In the genomic region with DNA sequence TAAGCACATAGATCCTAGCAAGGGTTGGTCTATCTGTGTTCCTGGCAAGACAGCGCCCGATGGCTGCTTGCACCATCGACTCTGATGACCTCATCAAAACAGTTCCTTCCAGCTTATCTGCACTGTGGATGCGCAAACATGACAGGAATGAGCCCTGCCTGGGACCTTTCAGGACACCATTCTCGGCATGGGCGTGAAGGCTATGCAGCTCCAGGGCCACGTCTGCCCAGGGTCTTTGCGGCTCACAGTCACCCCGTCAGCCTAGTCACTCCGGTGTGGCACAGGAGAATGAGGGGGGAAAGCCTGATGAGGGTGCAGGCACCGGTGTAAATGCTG, we compare ENCODE assay signal across 17 cellular contexts.
DNase-seq lines count a peak whose midpoint lies in the region; ATAC-seq, FAIRE-seq and TF ChIP-seq lines count a peak whose summit lies in the region.
"Had no signal": no experiment of that assay in that cellular context is flagged by ENCODE, and none has a peak within 500 bp of the region (broad histone marks: within the 10 kb centered on the region; RNA-seq: fewer than 3 reads in every experiment).

No MANE protein-coding gene starts in this region.

- H3K27me3 ChIP-seq in bronchial epithelial cell (ENCODE audit: control insufficient read depth, insufficient read depth, low read length) (no peaks in the 10 kb centered on the region), right atrium auricular region (no peaks in the 10 kb centered on the region)

- H3K4me3 ChIP-seq in bronchial epithelial cell (ENCODE audit: low read depth, low read length) (no peak overlapping the region), right atrium auricular region (no peak overlapping the region)
- H3K4me3 ChIP-seq: prostate gland had no signal

- no peak for FAIRE-seq in bronchial epithelial cell (lab: Jason Lieb, UNC)
- FAIRE-seq: endothelial cell of umbilical vein had no signal

- no peaks in the 10 kb centered on the region for H3K4me1 Mint-ChIP-seq in osteocyte (ENCODE audit: unreplicated experiment)
- H3K4me1 Mint-ChIP-seq: naive thymus-derived CD4-positive, alpha-beta T cell had no signal

- H3K4me3 Mint-ChIP-seq in osteocyte (ENCODE audit: unreplicated experiment), result no peak overlapping the region
- H3K4me3 Mint-ChIP-seq: naive thymus-derived CD4-positive, alpha-beta T cell; T-helper 1 cell treated with Interleukin-12 subunit alpha and Interleukin-12 subunit beta and Interleukin-4 antibody, amounts not matched to agents 30 μg/mL and 1 μg/mL, for 36 hours had no signal

- ATAC-seq in GM19455 (IDR thresholded peaks at IDR 0.05; ENCODE audit: unreplicated experiment), result no peak
- ATAC-seq: activated CD4-positive, CD25-positive, alpha-beta regulatory T cell treated with anti-CD3 and anti-CD28 coated beads, Interleukin-2, amount 50 U/mL, for 24 hours; activated naive CD4-positive, alpha-beta T cell treated with anti-CD3 and anti-CD28 coated beads, Interleukin-2, amount 50 U/mL, for 72 hours; naive thymus-derived CD4-positive, alpha-beta T cell had no signal

- DNase-seq in AG20443 (ENCODE audit: low spot score) (peak; percentile 91), bronchial epithelial cell (ENCODE audit: low read depth) (peak; percentile 35), right atrium auricular region (ENCODE audit: low spot score) (peak; percentile 89), osteocyte (ENCODE audit: extremely low spot score, unreplicated experiment) (peak; percentile 72), NCI-H748 treated with DMSO at 0.1 percent for 48 hours (lab: John Stamatoyannopoulos, UW) (no peak), DMS53 (lab: John Stamatoyannopoulos, UW) (no peak), NCI-H146 treated with DMSO at 0.1 percent for 48 hours (lab: John Stamatoyannopoulos, UW; ENCODE audit: unreplicated experiment) (no peak)
- DNase-seq: cerebellar nuclear complex; kidney glomerular epithelial cell; naive thymus-derived CD4-positive, alpha-beta T cell; RPMI8226 had no signal

- H3K27ac ChIP-seq in right atrium auricular region, result peak overlapping the region in 1 of 2 donors; percentile 5
- H3K27ac ChIP-seq: prostate gland had no signal

- H3K36me3 ChIP-seq in bronchial epithelial cell (ENCODE audit: control insufficient read depth, insufficient read depth, low read length) (no peaks in the 10 kb centered on the region), right atrium auricular region (no peaks in the 10 kb centered on the region)
- H3K36me3 ChIP-seq: prostate gland had no signal

- H3K4me1 ChIP-seq in right atrium auricular region, result peaks cover 0 to 38% of the 10 kb centered on the region in 2 donors
- H3K4me1 ChIP-seq: prostate gland had no signal

- peaks cover 2% of the 10 kb centered on the region for H3K27me3 Mint-ChIP-seq in osteocyte (ENCODE audit: unreplicated experiment)

- no peaks in the 10 kb centered on the region for H3K9me3 ChIP-seq in right atrium auricular region
- H3K9me3 ChIP-seq: prostate gland had no signal

- H3K36me3 Mint-ChIP-seq in osteocyte (ENCODE audit: unreplicated experiment), result no peaks in the 10 kb centered on the region
- H3K36me3 Mint-ChIP-seq: activated naive CD4-positive, alpha-beta T cell treated with anti-CD3 and anti-CD28 coated beads, Interleukin-2, amount 50 U/mL, for 72 hours; naive thymus-derived CD4-positive, alpha-beta T cell had no signal

- H3K27ac Mint-ChIP-seq in osteocyte (ENCODE audit: unreplicated experiment), result no peak overlapping the region
- H3K27ac Mint-ChIP-seq: activated naive CD4-positive, alpha-beta T cell treated with anti-CD3 and anti-CD28 coated beads, Interleukin-2, amount 50 U/mL, for 72 hours; naive thymus-derived CD4-positive, alpha-beta T cell; T-helper 1 cell treated with Interleukin-12 subunit alpha and Interleukin-12 subunit beta and Interleukin-4 antibody, amounts not matched to agents 30 μg/mL and 1 μg/mL, for 36 hours had no signal

- no peaks in the 10 kb centered on the region for H3K9me3 Mint-ChIP-seq in osteocyte (ENCODE audit: unreplicated experiment)
- H3K9me3 Mint-ChIP-seq: activated naive CD4-positive, alpha-beta T cell treated with anti-CD3 and anti-CD28 coated beads, Interleukin-2, amount 50 U/mL, for 72 hours; naive thymus-derived CD4-positive, alpha-beta T cell; T-helper 1 cell treated with Interleukin-12 subunit alpha and Interleukin-12 subunit beta and Interleukin-4 antibody, amounts not matched to agents 30 μg/mL and 1 μg/mL, for 36 hours had no signal

- TF ChIP-seq CTCF in bronchial epithelial cell (IDR thresholded peaks at IDR 0.05; ENCODE audit: insufficient read depth, low read length, severe bottlenecking) (no peak), right atrium auricular region (IDR thresholded peaks at IDR 0.05) (no peak), osteocyte (IDR thresholded peaks at IDR 0.05) (no peak)

Comparison
In these comparisons a context has a peak if more than half of its experiments do, and no peak if none do; other contexts are left out.
1. DNase-seq: peak in AG20443 (single experiment), bronchial epithelial cell (single experiment), right atrium auricular region (single experiment) and osteocyte (single experiment); none in NCI-H748 treated with DMSO at 0.1 percent for 48 hours (single experiment), DMS53 (single experiment) and NCI-H146 treated with DMSO at 0.1 percent for 48 hours (single experiment).